ENCODE assay signal across 8 cellular contexts in the genomic region with DNA sequence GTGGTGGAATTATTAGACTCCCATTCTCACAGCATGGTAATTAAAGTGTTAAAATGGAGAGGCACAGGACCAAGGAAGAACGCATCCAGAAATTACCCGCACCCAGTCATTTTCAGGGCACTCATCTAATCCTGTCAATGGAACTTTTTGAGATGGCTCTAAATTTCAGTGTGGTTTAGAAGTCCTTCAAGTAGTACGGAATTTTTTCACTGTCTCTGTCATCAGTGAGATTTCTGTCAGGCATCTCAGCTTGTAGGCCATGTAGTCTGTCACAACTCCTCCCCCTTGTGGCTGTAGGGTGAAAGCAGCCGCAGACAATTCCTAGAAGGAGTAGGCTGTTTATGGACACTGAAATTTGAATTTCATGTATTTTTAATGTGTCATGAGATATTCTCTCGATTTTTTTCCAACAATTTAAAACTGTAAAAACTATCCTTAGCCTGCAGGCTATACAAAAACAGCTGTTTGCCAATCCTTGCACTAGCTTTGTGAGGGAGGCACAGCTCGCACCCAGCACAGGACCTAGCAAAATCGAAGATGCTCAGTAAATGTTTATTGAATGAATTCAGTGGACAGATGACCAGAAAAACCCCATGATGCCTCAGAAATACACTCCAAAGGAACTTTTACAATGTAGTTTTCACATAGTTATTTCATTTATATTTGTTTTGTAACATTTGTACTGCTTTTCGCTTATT. TPM values are rescaled to one million over a fixed set of nuclear protein-coding genes. Genes with fewer than 3 reads are reported as not detected.
DNase-seq lines count a peak whose midpoint lies in the region; ATAC-seq, FAIRE-seq and TF ChIP-seq lines count a peak whose summit lies in the region.

No MANE protein-coding gene starts in this region.

- H3K4me1 Mint-ChIP-seq in IgD-negative memory B cell: peaks cover 0 to 2% (median 1%) of the 10 kb centered on the region in 3 donors
- H3K4me1 Mint-ChIP-seq in neural progenitor cell: peaks cover 4% of the 10 kb centered on the region

- FAIRE-seq in GM18507 (lab: Jason Lieb, UNC): peak; percentile 89

- ATAC-seq in Panc1: peak; percentile 96
- ATAC-seq in thoracic aorta (ENCODE audit: insufficient number of reproducible peaks, low FRiP score, low read depth): peak; percentile 82

- H3K4me3 Mint-ChIP-seq in IgD-negative memory B cell: no peak overlapping the region
- H3K4me3 Mint-ChIP-seq in neural progenitor cell: no peak overlapping the region

- H3K79me2 ChIP-seq in neural progenitor cell (ENCODE audit: low read depth): no peaks in the 10 kb centered on the region

- H3K9ac ChIP-seq in neural progenitor cell: no peak overlapping the region

- H3K27me3 ChIP-seq in Panc1 (ENCODE audit: control insufficient read depth, insufficient read depth, low read length): no peaks in the 10 kb centered on the region
- no peaks in the 10 kb centered on the region for H3K27me3 ChIP-seq in neural progenitor cell
- H3K27me3 ChIP-seq in thoracic aorta (replicated peaks; ENCODE audit: insufficient read depth): no peaks in the 10 kb centered on the region

- no peak overlapping the region for H3K4me2 ChIP-seq in neural progenitor cell

- no peaks in the 10 kb centered on the region for H3K9me3 ChIP-seq in Panc1 (ENCODE audit: control insufficient read depth, insufficient read depth, low read depth, low read length)
- H3K9me3 ChIP-seq in neural progenitor cell (ENCODE audit: low read depth): no peaks in the 10 kb centered on the region
- H3K9me3 ChIP-seq in thoracic aorta: no peaks in the 10 kb centered on the region

- H3K27ac Mint-ChIP-seq in IgD-negative memory B cell (peak overlapping the region in 2 of 3 donors; percentile 33 to 81), neural progenitor cell (no peak overlapping the region)

- no peaks in the 10 kb centered on the region; the same call in 1 of the 2 replicates for H3K4me1 ChIP-seq in Panc1 (ENCODE audit: control insufficient read depth, insufficient read depth, low read length)
- no peaks in the 10 kb centered on the region for H3K4me1 ChIP-seq in neural progenitor cell
- no peaks in the 10 kb centered on the region for H3K4me1 ChIP-seq in thoracic aorta (ENCODE audit: control insufficient read depth in 1 of 2, low read depth in 2 of 2)

- H3K4me3 ChIP-seq in Panc1 (ENCODE audit: low read depth in 2 of 2, low read length in 2 of 2): no peak overlapping the region
- no peak overlapping the region for H3K4me3 ChIP-seq in fibroblast of pulmonary artery (replicated peaks; ENCODE audit: low read depth, low read length)
- no peak overlapping the region for H3K4me3 ChIP-seq in neural progenitor cell
- no peak overlapping the region for H3K4me3 ChIP-seq in thoracic aorta

- in situ Hi-C loops in Panc1 (cut with HindIII; ENCODE audit: low pct_unique_long_range_greater_than_20kb, low sequenced_read_pairs): no loop called here

- BruUV-seq in Panc1 (replicated peaks; lab: Mats Ljungman, UMichigan): no TSS peak

- no peaks in the 10 kb centered on the region; the same call in 1 of the 2 replicates for H3K36me3 ChIP-seq in Panc1 (ENCODE audit: control insufficient read depth, insufficient read depth, low read length)
- H3K36me3 ChIP-seq in neural progenitor cell: no peaks in the 10 kb centered on the region
- peaks cover 7% of the 10 kb centered on the region for H3K36me3 ChIP-seq in thoracic aorta

- intact Hi-C loops in Panc1 (cut with micrococcal nuclease; ENCODE audit: unreplicated experiment): loop anchor here (1.0 kb wide), 1 partner anchor 256 kb away; no protein-coding TSS in a partner anchor

- POLR2A ChIA-PET in Panc1 (lab: Charles Lee): no interaction called here

- H4K20me1 ChIP-seq in neural progenitor cell (ENCODE audit: low read depth): no peaks in the 10 kb centered on the region

- H3K9me3 Mint-ChIP-seq in IgD-negative memory B cell: no peaks in the 10 kb centered on the region
- no peaks in the 10 kb centered on the region for H3K9me3 Mint-ChIP-seq in neural progenitor cell

- H3K27me3 Mint-ChIP-seq in IgD-negative memory B cell (no peaks in the 10 kb centered on the region), neural progenitor cell (ENCODE audit: insufficient read depth, low read depth) (peaks cover 3% of the 10 kb centered on the region)

- peaks cover 5% of the 10 kb centered on the region for H3F3A ChIP-seq in neural progenitor cell (ENCODE audit: low read depth)

- peak; percentile 91 for TF ChIP-seq CTCF in Panc1 (IDR thresholded peaks at IDR 0.05)
- peak; percentile 97 for TF ChIP-seq CTCF in fibroblast of pulmonary artery (IDR thresholded peaks at IDR 0.05; ENCODE audit: low read length, missing control alignments)
- peak; percentile 87 for TF ChIP-seq CTCF in neural progenitor cell (IDR thresholded peaks at IDR 0.05)
- peak; percentile 71 for TF ChIP-seq CTCF in thoracic aorta (IDR thresholded peaks at IDR 0.05)

- CTCF ChIA-PET in Panc1 (lab: Charles Lee): interaction anchor here (0.5 to 0.7 kb wide), 3 partner anchors 10 to 38 kb away, joined by 3 to 8 read pairs (median 5); no protein-coding TSS in a partner anchor

- H3K36me3 Mint-ChIP-seq in IgD-negative memory B cell: peaks cover 1% of the 10 kb centered on the region
- H3K36me3 Mint-ChIP-seq in neural progenitor cell: peaks cover 2% of the 10 kb centered on the region

- DNase-seq in AG08395 (ENCODE audit: low spot score) (peak; percentile 83), GM18507 (ENCODE audit: extremely low spot score, insufficient read length, low read depth) (no peak), Panc1 (ENCODE audit: low read depth, low spot score) (peak; percentile 39), activated T-helper 1 cell treated with Interleukin-2 at 50 U/mL for 16 hours (ENCODE audit: low read depth) (peak; percentile 22), fibroblast of pulmonary artery (ENCODE audit: low read depth) (peak; percentile 82), neural progenitor cell (ENCODE audit: low spot score) (peak; percentile 76), thoracic aorta (ENCODE audit: low spot score) (no peak)

- H3K27ac ChIP-seq in Panc1 (ENCODE audit: low read length) (no peak overlapping the region), neural progenitor cell (no peak overlapping the region), thoracic aorta (no peak overlapping the region)

- H2AFZ ChIP-seq in neural progenitor cell (replicated peaks): no peak overlapping the region

RNA-seq across cellular contexts. Expression of gene NUP133, which starts 6.6 kb away (rescaled TPM):
- polyA plus RNA-seq in IgD-negative memory B cell: 16.3 TPM
- total RNA-seq in Panc1 (2021; ENCODE audit: unreplicated experiment): 39.5 TPM
- 13.6 TPM for polyA plus RNA-seq in Panc1 (2012; ENCODE audit: insufficient read length)
- 65.3 and 89.3 TPM in 2 replicates for total RNA-seq in neural progenitor cell (ENCODE audit: low replicate concordance)
- 10 to 100 TPM; 25.0 to 45.6 TPM for total RNA-seq in thoracic aorta

RNA-seq across cellular contexts. Expression of gene ABCB10, which starts 43.8 kb away (rescaled TPM):
- 3.9 TPM for polyA plus RNA-seq in IgD-negative memory B cell
- 19.2 TPM for total RNA-seq in Panc1 (2021; ENCODE audit: unreplicated experiment)
- 8.2 TPM for polyA plus RNA-seq in Panc1 (2012; ENCODE audit: insufficient read length)
- total RNA-seq in neural progenitor cell (ENCODE audit: low replicate concordance): 11.6 and 11.9 TPM in 2 replicates
- total RNA-seq in thoracic aorta: 10 to 100 TPM; 25.0 to 27.7 TPM

Comparison
In these comparisons a context has a peak if more than half of its experiments do, and no peak if none do; other contexts are left out.
1. DNase-seq: peak in AG08395 (single experiment), Panc1 (single experiment), activated T-helper 1 cell treated with Interleukin-2 at 50 U/mL for 16 hours (single experiment), fibroblast of pulmonary artery (single experiment) and neural progenitor cell (single experiment); none in GM18507 (single experiment) and thoracic aorta (single experiment).
2. Peak in every context shown above with its lines, with median percentiles within 50 percentile points of each other: CTCF ChIP-seq.